ENCODE assay signal across 9 cellular contexts in the genomic region with DNA sequence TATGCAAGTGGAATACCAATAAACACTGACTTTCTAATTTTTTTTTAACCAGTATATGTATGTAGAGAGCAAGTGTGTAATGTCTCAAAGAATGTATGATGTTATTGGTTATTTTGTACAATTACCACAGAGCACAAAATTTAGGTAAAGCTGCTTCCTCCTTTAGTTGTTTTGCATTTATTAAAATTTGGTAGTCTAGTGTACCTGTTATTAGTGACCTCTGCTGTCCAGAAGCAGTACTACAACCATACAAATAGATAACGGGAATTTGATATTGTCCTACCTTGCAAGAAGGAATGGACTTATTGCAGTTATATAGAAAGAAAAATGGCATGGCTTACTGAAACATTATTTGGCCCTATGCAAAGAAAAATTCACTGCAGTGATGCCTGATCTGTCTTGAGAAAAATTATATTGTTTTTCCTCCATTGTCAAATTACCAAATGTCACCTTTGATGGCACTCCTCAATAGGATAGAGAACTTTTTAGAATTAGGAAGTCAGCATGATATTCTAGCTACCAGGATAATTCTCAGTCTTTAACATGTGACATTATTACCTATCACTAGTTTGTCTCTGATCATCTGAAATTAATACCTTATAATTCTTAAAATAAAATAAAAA.
DNase-seq lines count a peak whose midpoint lies in the region; FAIRE-seq and TF ChIP-seq lines count a peak whose summit lies in the region.
"Had no signal": no experiment of that assay in that cellular context is flagged by ENCODE, and none has a peak within 500 bp of the region (broad histone marks: within the 10 kb centered on the region; RNA-seq: fewer than 3 reads in every experiment).

No MANE protein-coding gene starts in this region.

- no peak overlapping the region for H2AK5ac ChIP-seq in neuronal stem cell (ENCODE audit: low read depth, low read length)

- no peak overlapping the region for H2BK12ac ChIP-seq in neuronal stem cell (ENCODE audit: low read length)

- no peak overlapping the region for H2BK120ac ChIP-seq in neuronal stem cell (ENCODE audit: low read depth, low read length)

- no peak overlapping the region for H2BK15ac ChIP-seq in neuronal stem cell (ENCODE audit: low read length)

- no peak overlapping the region for H3K23ac ChIP-seq in neuronal stem cell (ENCODE audit: low read depth, low read length, poor library complexity)

- H3K14ac ChIP-seq in neuronal stem cell (ENCODE audit: low read length): no peak overlapping the region

- H3K4me1 ChIP-seq in endodermal cell (ENCODE audit: control insufficient read depth, insufficient read depth, low read length) (peaks cover 6% of the 10 kb centered on the region), neuronal stem cell (ENCODE audit: control insufficient read depth in 2 of 2, insufficient read depth in 1 of 2, low read depth in 1 of 2, low read length in 2 of 2) (peaks cover 4 to 6% of the 10 kb centered on the region in 2 donors)

- no peak overlapping the region for H3K4me2 ChIP-seq in neuronal stem cell (ENCODE audit: insufficient read depth, low read length, poor library complexity, severe bottlenecking)
- H3K4me2 ChIP-seq: BLaER1 had no signal

- no peak overlapping the region for H4K8ac ChIP-seq in neuronal stem cell (ENCODE audit: low read depth, low read length)

- H3K27ac Mint-ChIP-seq in endodermal cell: no peak overlapping the region

- WGBS in endodermal cell (ENCODE audit: insufficient coverage in 1 of 2, insufficient read length in 1 of 2), 2 experiments: 73% methylated on average over 1 of the region's 1 CpG; no CpG with 5 or more reads in 1 of the 2 experiments
- no CpG with 5 or more reads among the region's 1 CpG for WGBS in neuronal stem cell (ENCODE audit: extremely low coverage in 2 of 2, insufficient read length in 2 of 2, insufficient replicate concordance in 1 of 2), 2 donors

- H3K27me3 ChIP-seq in endodermal cell (ENCODE audit: control insufficient read depth, insufficient read depth, low read length, poor library complexity, severe bottlenecking) (no peaks in the 10 kb centered on the region), neuronal stem cell (ENCODE audit: control insufficient read depth in 3 of 3, insufficient read depth in 3 of 3, low read depth in 1 of 3, low read length in 3 of 3) (no peaks in the 10 kb centered on the region)
- H3K27me3 ChIP-seq: BLaER1 had no signal

- H3K27me3 Mint-ChIP-seq in endodermal cell (ENCODE audit: insufficient read depth): no peaks in the 10 kb centered on the region

- no peak overlapping the region for H3K9ac ChIP-seq in endodermal cell (ENCODE audit: extremely low read depth, low read length, poor library complexity, severe bottlenecking)
- H3K9ac ChIP-seq in neuronal stem cell (ENCODE audit: low read depth, low read length, poor library complexity): no peak overlapping the region
- H3K9ac ChIP-seq: BLaER1 had no signal

- peak; percentile 84 for TF ChIP-seq CTCF in endodermal cell (conservative IDR thresholded peaks at IDR 0.05)

- no peak overlapping the region for H3K4me3 Mint-ChIP-seq in endodermal cell

- no peak overlapping the region for H3K27ac ChIP-seq in endodermal cell (ENCODE audit: low read depth, low read length)
- H3K27ac ChIP-seq in neuronal stem cell (replicated peaks; ENCODE audit: low read length): no peak overlapping the region
- H3K27ac ChIP-seq: BLaER1 had no signal

- H3K4me3 ChIP-seq in endodermal cell (ENCODE audit: low read length) (no peak overlapping the region), neuronal stem cell (ENCODE audit: low read length in 2 of 2) (no peak overlapping the region)
- H3K4me3 ChIP-seq: BLaER1 had no signal

- H2BK5ac ChIP-seq in neuronal stem cell (ENCODE audit: low read length): no peak overlapping the region

- peak; percentile 32 for DNase-seq in NCI-H1105 treated with DMSO at 0.1 percent for 48 hours (lab: John Stamatoyannopoulos, UW)
- no peak for DNase-seq in NCI-H1105 (lab: John Stamatoyannopoulos, UW)
- DNase-seq in HTR-8/SVneo (ENCODE audit: insufficient read length, low spot score): peak; percentile 5
- peak; percentile 77 for DNase-seq in OCI-M1 (lab: John Stamatoyannopoulos, UW)
- DNase-seq in endodermal cell: no peak
- DNase-seq in neuronal stem cell (ENCODE audit: low spot score): peak; percentile 37
- DNase-seq in hepatic stellate cell (ENCODE audit: low spot score): no peak
- DNase-seq in activated CD8-positive, alpha-beta memory T cell treated with anti-CD3 and anti-CD28 coated beads, Interleukin-2, amount 50 U/mL, for 4 hours: no peak

- H2AFZ ChIP-seq in neuronal stem cell (ENCODE audit: low read length): no peak overlapping the region

- no peak for FAIRE-seq in HTR-8/SVneo (lab: Jason Lieb, UNC)

- no peaks in the 10 kb centered on the region for H3K9me3 Mint-ChIP-seq in endodermal cell

- no peaks in the 10 kb centered on the region for H3K79me1 ChIP-seq in neuronal stem cell (ENCODE audit: low read depth, low read length)

- H3K36me3 ChIP-seq in endodermal cell (ENCODE audit: control insufficient read depth, insufficient read depth, low read length) (no peaks in the 10 kb centered on the region), neuronal stem cell (replicated peaks in 1 of 2; ENCODE audit: control insufficient read depth in 2 of 2, insufficient read depth in 2 of 2, low read length in 2 of 2) (no peaks in the 10 kb centered on the region)
- H3K36me3 ChIP-seq: BLaER1 had no signal

- peaks cover 8% of the 10 kb centered on the region for H3K4me1 Mint-ChIP-seq in endodermal cell

- H3K18ac ChIP-seq in neuronal stem cell (ENCODE audit: low read length): no peak overlapping the region

- no peak overlapping the region for H3K4ac ChIP-seq in neuronal stem cell (ENCODE audit: low read length)

- H3K36me3 Mint-ChIP-seq in endodermal cell (ENCODE audit: low read depth): no peaks in the 10 kb centered on the region

- H3K9me3 ChIP-seq in endodermal cell (ENCODE audit: control insufficient read depth, low read length): no peaks in the 10 kb centered on the region
- peaks cover 0 to 5% of the 10 kb centered on the region in 2 donors for H3K9me3 ChIP-seq in neuronal stem cell (replicated peaks in 1 of 2; ENCODE audit: control insufficient read depth in 2 of 2, insufficient read depth in 1 of 2, low read depth in 1 of 2, low read length in 2 of 2)
- H3K9me3 ChIP-seq: BLaER1 had no signal

- no peak overlapping the region for H4K91ac ChIP-seq in neuronal stem cell (ENCODE audit: low read depth, low read length, poor library complexity)

Comparison
In these comparisons a context has a peak if more than half of its experiments do, and no peak if none do; other contexts are left out.
1. DNase-seq: peak in NCI-H1105 treated with DMSO at 0.1 percent for 48 hours (single experiment), HTR-8/SVneo (single experiment), OCI-M1 (single experiment) and neuronal stem cell (single experiment); none in NCI-H1105 (single experiment), endodermal cell (single experiment), hepatic stellate cell (single experiment) and activated CD8-positive, alpha-beta memory T cell treated with anti-CD3 and anti-CD28 coated beads, Interleukin-2, amount 50 U/mL, for 4 hours (single experiment).